In the genomic region with DNA sequence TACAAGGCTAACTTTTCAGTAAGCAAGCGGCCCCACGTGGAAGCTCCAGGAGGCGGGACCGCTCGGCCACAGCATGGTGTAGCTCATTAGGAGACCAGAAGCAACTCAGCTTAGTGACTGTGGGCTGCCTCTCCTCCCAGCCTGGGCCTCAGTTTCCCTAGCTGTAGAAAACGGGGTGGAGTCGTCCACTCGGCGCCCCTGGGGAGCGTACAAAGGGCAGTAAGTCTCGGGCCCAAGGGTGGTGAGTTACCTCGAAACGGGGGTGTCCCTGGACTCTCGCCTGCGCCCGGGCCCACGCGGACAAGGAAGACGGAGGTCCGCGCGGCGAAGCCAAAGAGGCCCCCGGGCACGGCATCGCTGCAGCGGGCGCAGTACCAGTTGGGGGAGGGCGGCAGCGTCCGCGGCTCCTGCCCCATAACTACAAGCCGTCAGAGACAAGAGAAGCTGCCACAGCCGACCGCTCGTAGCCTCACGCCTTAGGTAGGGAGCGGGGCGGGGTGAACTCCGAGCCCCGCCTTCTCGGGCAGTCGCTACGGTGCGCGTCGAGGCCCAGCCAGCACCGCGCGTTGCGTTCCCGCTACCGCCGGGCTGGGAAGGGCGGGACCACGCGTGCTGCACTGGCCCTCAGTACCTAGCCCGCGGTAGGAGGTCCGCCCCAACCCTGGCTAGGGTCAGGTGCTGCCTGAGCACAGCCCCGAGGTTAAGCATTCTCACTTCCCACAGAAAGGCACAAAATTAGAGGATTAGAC, we compare ENCODE assay signal across 1 cellular context.
TF ChIP-seq lines count a peak whose summit lies in the region.

A gene with protein sequence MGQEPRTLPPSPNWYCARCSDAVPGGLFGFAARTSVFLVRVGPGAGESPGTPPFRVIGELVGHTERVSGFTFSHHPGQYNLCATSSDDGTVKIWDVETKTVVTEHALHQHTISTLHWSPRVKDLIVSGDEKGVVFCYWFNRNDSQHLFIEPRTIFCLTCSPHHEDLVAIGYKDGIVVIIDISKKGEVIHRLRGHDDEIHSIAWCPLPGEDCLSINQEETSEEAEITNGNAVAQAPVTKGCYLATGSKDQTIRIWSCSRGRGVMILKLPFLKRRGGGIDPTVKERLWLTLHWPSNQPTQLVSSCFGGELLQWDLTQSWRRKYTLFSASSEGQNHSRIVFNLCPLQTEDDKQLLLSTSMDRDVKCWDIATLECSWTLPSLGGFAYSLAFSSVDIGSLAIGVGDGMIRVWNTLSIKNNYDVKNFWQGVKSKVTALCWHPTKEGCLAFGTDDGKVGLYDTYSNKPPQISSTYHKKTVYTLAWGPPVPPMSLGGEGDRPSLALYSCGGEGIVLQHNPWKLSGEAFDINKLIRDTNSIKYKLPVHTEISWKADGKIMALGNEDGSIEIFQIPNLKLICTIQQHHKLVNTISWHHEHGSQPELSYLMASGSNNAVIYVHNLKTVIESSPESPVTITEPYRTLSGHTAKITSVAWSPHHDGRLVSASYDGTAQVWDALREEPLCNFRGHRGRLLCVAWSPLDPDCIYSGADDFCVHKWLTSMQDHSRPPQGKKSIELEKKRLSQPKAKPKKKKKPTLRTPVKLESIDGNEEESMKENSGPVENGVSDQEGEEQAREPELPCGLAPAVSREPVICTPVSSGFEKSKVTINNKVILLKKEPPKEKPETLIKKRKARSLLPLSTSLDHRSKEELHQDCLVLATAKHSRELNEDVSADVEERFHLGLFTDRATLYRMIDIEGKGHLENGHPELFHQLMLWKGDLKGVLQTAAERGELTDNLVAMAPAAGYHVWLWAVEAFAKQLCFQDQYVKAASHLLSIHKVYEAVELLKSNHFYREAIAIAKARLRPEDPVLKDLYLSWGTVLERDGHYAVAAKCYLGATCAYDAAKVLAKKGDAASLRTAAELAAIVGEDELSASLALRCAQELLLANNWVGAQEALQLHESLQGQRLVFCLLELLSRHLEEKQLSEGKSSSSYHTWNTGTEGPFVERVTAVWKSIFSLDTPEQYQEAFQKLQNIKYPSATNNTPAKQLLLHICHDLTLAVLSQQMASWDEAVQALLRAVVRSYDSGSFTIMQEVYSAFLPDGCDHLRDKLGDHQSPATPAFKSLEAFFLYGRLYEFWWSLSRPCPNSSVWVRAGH (N-terminal part only) (minus strand): TSS at position 494 of the 749 bp plus-strand sequence. CDS start 78 bp downstream, at position 416.

TF ChIP-seq in HEK293, 187 proteins besides CTCF, POLR2A, EP300 and RAD21 (continued from another document and continues in another):
- TF ChIP-seq ZFHX2 (tag by site-specific recombination; conservative IDR thresholded peaks at IDR 0.05): no peak; the same call in 1 of the 2 replicates
- TF ChIP-seq ZNF211 (tag by site-specific recombination; IDR thresholded peaks at IDR 0.05; ENCODE audit: low read depth): no peak
- TF ChIP-seq, protein P1, sequence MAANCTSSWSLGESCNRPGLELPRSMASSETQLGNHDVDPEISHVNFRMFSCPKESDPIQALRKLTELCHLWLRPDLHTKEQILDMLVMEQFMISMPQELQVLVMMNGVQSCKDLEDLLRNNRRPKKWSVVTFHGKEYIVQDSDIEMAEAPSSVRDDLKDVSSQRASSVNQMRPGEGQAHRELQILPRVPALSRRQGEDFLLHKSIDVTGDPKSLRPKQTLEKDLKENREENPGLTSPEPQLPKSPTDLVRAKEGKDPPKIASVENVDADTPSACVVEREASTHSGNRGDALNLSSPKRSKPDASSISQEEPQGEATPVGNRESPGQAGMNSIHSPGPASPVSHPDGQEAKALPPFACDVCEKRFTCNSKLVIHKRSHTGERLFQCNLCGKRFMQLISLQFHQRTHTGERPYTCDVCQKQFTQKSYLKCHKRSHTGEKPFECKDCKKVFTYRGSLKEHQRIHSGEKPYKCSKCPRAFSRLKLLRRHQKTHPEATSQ (tag by site-specific recombination; IDR thresholded peaks at IDR 0.05): peak; percentile 87; the same call in 1 of the 2 replicates
- peak; percentile 88 for TF ChIP-seq KLF8 (tag by site-specific recombination; IDR thresholded peaks at IDR 0.05)
- no peak for TF ChIP-seq ZNF184 (tag by site-specific recombination; IDR thresholded peaks at IDR 0.05)
- no peak for TF ChIP-seq ZNF510 (tag by site-specific recombination; IDR thresholded peaks at IDR 0.05; ENCODE audit: insufficient replicate concordance)
- TF ChIP-seq, protein P2, sequence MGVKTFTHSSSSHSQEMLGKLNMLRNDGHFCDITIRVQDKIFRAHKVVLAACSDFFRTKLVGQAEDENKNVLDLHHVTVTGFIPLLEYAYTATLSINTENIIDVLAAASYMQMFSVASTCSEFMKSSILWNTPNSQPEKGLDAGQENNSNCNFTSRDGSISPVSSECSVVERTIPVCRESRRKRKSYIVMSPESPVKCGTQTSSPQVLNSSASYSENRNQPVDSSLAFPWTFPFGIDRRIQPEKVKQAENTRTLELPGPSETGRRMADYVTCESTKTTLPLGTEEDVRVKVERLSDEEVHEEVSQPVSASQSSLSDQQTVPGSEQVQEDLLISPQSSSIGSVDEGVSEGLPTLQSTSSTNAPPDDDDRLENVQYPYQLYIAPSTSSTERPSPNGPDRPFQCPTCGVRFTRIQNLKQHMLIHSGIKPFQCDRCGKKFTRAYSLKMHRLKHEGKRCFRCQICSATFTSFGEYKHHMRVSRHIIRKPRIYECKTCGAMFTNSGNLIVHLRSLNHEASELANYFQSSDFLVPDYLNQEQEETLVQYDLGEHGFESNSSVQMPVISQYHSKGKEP (tag by site-specific recombination; IDR thresholded peaks at IDR 0.05): peak; percentile 59
- peak; percentile 60; the same call in 1 of the 2 replicates for TF ChIP-seq ZNF785 (tag by site-specific recombination; IDR thresholded peaks at IDR 0.05)
- no peak for TF ChIP-seq ZNF311 (tag by site-specific recombination; IDR thresholded peaks at IDR 0.05; ENCODE audit: borderline replicate concordance)
- TF ChIP-seq SP7 (tag by site-specific recombination; IDR thresholded peaks at IDR 0.05): peak; percentile 92
- peak; percentile 92 for TF ChIP-seq ZNF501 (tag by site-specific recombination; IDR thresholded peaks at IDR 0.05)
- peak; percentile 70; the same call in 1 of the 2 replicates for TF ChIP-seq ZFP37 (tag by site-specific recombination; IDR thresholded peaks at IDR 0.05)
- TF ChIP-seq ZIC2 (tag by site-specific recombination; IDR thresholded peaks at IDR 0.05): peak; percentile 39
- TF ChIP-seq SCRT1 (tag by site-specific recombination; IDR thresholded peaks at IDR 0.05; ENCODE audit: borderline replicate concordance): no peak
- TF ChIP-seq, protein P3, sequence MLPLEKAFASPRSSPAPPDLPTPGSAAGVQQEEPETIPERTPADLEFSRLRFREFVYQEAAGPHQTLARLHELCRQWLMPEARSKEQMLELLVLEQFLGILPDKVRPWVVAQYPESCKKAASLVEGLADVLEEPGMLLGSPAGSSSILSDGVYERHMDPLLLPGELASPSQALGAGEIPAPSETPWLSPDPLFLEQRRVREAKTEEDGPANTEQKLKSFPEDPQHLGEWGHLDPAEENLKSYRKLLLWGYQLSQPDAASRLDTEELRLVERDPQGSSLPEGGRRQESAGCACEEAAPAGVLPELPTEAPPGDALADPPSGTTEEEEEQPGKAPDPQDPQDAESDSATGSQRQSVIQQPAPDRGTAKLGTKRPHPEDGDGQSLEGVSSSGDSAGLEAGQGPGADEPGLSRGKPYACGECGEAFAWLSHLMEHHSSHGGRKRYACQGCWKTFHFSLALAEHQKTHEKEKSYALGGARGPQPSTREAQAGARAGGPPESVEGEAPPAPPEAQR (tag by site-specific recombination; IDR thresholded peaks at IDR 0.05): no peak
- peak; percentile 77; the same call in 1 of the 2 replicates for TF ChIP-seq ZEB2 (tag by site-specific recombination; IDR thresholded peaks at IDR 0.05)
- no peak for TF ChIP-seq ZNF426 (tag by site-specific recombination; IDR thresholded peaks at IDR 0.05)
- no peak for TF ChIP-seq PRDM1 (tag by site-specific recombination; IDR thresholded peaks at IDR 0.05)
- TF ChIP-seq ZNF121 (tag by site-specific recombination; IDR thresholded peaks at IDR 0.05): 0 out of 2 replicates have a peak, but pooled peaks have one; percentile 8
- no peak for TF ChIP-seq HOXD13 (CRISPR knock-in tag; IDR thresholded peaks at IDR 0.05; ENCODE audit: borderline replicate concordance)
- no peak for TF ChIP-seq ZNF585B (tag by site-specific recombination; IDR thresholded peaks at IDR 0.05)
- no peak for TF ChIP-seq ZNF114 (tag by site-specific recombination; IDR thresholded peaks at IDR 0.05)
- TF ChIP-seq ZNF112 (tag by site-specific recombination; IDR thresholded peaks at IDR 0.05): no peak
- no peak for TF ChIP-seq ZNF155 (tag by site-specific recombination; IDR thresholded peaks at IDR 0.05)
- TF ChIP-seq SP3 (tag by site-specific recombination; IDR thresholded peaks at IDR 0.05): peak; percentile 94
- TF ChIP-seq, protein P4, sequence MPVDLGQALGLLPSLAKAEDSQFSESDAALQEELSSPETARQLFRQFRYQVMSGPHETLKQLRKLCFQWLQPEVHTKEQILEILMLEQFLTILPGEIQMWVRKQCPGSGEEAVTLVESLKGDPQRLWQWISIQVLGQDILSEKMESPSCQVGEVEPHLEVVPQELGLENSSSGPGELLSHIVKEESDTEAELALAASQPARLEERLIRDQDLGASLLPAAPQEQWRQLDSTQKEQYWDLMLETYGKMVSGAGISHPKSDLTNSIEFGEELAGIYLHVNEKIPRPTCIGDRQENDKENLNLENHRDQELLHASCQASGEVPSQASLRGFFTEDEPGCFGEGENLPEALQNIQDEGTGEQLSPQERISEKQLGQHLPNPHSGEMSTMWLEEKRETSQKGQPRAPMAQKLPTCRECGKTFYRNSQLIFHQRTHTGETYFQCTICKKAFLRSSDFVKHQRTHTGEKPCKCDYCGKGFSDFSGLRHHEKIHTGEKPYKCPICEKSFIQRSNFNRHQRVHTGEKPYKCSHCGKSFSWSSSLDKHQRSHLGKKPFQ (tag by site-specific recombination; IDR thresholded peaks at IDR 0.05): no peak
- TF ChIP-seq, protein P5, sequence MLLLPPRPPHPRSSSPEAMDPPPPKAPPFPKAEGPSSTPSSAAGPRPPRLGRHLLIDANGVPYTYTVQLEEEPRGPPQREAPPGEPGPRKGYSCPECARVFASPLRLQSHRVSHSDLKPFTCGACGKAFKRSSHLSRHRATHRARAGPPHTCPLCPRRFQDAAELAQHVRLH (tag by site-specific recombination; IDR thresholded peaks at IDR 0.05): peak; percentile 93
- no peak for TF ChIP-seq ZNF214 (tag by site-specific recombination; IDR thresholded peaks at IDR 0.05; ENCODE audit: borderline replicate concordance)
- peak; percentile 84 for TF ChIP-seq KLF7 (tag by site-specific recombination; IDR thresholded peaks at IDR 0.05; ENCODE audit: borderline replicate concordance)
- TF ChIP-seq ZNF19 (tag by site-specific recombination; IDR thresholded peaks at IDR 0.05; ENCODE audit: low read depth): no peak
- TF ChIP-seq ZNF169 (tag by site-specific recombination; IDR thresholded peaks at IDR 0.05): no peak
- no peak for TF ChIP-seq ZNF157 (tag by site-specific recombination; IDR thresholded peaks at IDR 0.05)
- TF ChIP-seq, protein P6, sequence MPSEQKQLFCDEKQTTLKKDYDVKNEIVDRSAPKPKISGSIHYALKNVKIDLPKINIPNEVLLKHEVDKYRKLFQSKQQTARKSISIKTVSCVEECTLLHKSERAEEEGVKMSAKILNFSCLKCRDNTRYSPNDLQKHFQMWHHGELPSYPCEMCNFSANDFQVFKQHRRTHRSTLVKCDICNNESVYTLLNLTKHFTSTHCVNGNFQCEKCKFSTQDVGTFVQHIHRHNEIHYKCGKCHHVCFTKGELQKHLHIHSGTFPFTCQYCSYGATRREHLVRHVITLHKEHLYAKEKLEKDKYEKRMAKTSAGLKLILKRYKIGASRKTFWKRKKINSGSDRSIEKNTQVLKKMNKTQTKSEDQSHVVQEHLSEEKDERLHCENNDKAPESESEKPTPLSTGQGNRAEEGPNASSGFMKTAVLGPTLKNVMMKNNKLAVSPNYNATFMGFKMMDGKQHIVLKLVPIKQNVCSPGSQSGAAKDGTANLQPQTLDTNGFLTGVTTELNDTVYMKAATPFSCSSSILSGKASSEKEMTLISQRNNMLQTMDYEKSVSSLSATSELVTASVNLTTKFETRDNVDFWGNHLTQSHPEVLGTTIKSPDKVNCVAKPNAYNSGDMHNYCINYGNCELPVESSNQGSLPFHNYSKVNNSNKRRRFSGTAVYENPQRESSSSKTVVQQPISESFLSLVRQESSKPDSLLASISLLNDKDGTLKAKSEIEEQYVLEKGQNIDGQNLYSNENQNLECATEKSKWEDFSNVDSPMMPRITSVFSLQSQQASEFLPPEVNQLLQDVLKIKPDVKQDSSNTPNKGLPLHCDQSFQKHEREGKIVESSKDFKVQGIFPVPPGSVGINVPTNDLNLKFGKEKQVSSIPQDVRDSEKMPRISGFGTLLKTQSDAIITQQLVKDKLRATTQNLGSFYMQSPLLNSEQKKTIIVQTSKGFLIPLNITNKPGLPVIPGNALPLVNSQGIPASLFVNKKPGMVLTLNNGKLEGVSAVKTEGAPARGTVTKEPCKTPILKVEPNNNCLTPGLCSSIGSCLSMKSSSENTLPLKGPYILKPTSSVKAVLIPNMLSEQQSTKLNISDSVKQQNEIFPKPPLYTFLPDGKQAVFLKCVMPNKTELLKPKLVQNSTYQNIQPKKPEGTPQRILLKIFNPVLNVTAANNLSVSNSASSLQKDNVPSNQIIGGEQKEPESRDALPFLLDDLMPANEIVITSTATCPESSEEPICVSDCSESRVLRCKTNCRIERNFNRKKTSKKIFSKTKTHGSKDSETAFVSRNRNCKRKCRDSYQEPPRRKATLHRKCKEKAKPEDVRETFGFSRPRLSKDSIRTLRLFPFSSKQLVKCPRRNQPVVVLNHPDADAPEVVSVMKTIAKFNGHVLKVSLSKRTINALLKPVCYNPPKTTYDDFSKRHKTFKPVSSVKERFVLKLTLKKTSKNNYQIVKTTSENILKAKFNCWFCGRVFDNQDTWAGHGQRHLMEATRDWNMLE (tag by site-specific recombination; conservative IDR thresholded peaks at IDR 0.05; ENCODE audit: low read depth): peak; percentile 33; the same call in 1 of the 2 replicates
- 0 out of 2 replicates have a peak, but pooled peaks have one; percentile 36 for TF ChIP-seq ZSCAN16 (tag by site-specific recombination; IDR thresholded peaks at IDR 0.05)
- TF ChIP-seq ZNF776 (tag by site-specific recombination; IDR thresholded peaks at IDR 0.05; ENCODE audit: borderline replicate concordance): no peak
- TF ChIP-seq, protein P7, sequence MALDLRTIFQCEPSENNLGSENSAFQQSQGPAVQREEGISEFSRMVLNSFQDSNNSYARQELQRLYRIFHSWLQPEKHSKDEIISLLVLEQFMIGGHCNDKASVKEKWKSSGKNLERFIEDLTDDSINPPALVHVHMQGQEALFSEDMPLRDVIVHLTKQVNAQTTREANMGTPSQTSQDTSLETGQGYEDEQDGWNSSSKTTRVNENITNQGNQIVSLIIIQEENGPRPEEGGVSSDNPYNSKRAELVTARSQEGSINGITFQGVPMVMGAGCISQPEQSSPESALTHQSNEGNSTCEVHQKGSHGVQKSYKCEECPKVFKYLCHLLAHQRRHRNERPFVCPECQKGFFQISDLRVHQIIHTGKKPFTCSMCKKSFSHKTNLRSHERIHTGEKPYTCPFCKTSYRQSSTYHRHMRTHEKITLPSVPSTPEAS (tag by site-specific recombination; IDR thresholded peaks at IDR 0.05): 0 out of 2 replicates have a peak, but pooled peaks have one; percentile 7
- TF ChIP-seq, protein P8, sequence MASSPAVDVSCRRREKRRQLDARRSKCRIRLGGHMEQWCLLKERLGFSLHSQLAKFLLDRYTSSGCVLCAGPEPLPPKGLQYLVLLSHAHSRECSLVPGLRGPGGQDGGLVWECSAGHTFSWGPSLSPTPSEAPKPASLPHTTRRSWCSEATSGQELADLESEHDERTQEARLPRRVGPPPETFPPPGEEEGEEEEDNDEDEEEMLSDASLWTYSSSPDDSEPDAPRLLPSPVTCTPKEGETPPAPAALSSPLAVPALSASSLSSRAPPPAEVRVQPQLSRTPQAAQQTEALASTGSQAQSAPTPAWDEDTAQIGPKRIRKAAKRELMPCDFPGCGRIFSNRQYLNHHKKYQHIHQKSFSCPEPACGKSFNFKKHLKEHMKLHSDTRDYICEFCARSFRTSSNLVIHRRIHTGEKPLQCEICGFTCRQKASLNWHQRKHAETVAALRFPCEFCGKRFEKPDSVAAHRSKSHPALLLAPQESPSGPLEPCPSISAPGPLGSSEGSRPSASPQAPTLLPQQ (tag by site-specific recombination; IDR thresholded peaks at IDR 0.05): peak; percentile 89
